ENCODE assay signal across 1 cellular context in the genomic region with DNA sequence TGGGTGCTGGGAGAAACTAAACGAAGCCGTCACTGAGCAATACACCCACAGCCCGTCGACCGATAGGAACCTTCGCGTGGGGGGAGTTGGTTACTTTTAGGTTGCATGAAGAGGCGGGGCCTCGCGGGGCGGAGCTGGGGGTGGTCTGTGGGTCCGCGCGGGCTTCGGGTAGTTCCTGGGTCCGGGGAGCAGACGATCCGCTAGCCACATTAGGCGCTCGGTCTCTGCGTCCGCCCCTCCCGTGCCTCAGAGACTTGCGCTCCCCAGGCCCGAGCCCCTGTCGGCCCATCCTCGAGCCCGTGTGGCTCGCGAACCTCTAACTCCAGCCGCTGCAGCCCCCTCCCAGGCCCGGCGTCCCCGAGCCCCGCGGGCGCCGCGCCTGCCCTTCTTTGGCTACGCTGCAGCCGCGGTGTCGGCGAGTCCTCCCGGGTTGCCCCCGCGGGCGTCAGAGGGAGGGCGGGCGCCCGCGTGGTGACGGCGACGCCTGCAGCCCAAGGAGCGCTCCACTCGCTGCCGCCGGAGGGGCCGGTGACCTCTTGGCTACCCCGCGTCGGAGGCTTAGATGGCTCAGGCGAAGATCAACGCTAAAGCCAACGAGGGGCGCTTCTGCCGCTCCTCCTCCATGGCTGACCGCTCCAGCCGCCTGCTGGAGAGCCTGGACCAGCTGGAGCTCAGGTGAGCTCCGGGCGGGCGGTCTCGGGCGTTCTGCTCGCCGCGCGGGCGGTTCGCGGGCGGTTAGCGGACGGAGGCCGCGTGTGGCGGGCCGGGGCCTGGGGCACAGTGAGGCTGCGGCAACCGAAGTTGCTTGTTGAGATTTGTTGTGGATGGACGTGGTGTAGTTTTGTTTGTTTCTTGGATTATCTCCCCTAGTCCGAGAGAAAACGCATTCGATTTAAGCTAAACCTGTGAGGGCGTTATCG.
TF ChIP-seq lines count a peak whose summit lies in the region.

A gene (plus strand): TSS at position 191 of the 920 bp plus-strand sequence. CDS start 372 bp downstream, at position 563.

TF ChIP-seq in K562, 482 proteins besides CTCF, POLR2A, EP300 and RAD21 (continued from another document and continues in another):
- peak; percentile 24 to 38; a peak in 2 of 4 replicates for TF ChIP-seq SIX5 (IDR thresholded peaks at IDR 0.05; ENCODE audit: borderline replicate concordance in 1 of 2, insufficient read depth in 1 of 2, low read depth in 1 of 2, low read length in 2 of 2)
- TF ChIP-seq, protein P1, sequence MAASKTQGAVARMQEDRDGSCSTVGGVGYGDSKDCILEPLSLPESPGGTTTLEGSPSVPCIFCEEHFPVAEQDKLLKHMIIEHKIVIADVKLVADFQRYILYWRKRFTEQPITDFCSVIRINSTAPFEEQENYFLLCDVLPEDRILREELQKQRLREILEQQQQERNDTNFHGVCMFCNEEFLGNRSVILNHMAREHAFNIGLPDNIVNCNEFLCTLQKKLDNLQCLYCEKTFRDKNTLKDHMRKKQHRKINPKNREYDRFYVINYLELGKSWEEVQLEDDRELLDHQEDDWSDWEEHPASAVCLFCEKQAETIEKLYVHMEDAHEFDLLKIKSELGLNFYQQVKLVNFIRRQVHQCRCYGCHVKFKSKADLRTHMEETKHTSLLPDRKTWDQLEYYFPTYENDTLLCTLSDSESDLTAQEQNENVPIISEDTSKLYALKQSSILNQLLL (CRISPR knock-in tag; IDR thresholded peaks at IDR 0.05; ENCODE audit: borderline replicate concordance) = no peak
- TF ChIP-seq ZNF239 (CRISPR knock-in tag; IDR thresholded peaks at IDR 0.05) = no peak; the same call in 1 of the 2 replicates
- TF ChIP-seq, protein P2, sequence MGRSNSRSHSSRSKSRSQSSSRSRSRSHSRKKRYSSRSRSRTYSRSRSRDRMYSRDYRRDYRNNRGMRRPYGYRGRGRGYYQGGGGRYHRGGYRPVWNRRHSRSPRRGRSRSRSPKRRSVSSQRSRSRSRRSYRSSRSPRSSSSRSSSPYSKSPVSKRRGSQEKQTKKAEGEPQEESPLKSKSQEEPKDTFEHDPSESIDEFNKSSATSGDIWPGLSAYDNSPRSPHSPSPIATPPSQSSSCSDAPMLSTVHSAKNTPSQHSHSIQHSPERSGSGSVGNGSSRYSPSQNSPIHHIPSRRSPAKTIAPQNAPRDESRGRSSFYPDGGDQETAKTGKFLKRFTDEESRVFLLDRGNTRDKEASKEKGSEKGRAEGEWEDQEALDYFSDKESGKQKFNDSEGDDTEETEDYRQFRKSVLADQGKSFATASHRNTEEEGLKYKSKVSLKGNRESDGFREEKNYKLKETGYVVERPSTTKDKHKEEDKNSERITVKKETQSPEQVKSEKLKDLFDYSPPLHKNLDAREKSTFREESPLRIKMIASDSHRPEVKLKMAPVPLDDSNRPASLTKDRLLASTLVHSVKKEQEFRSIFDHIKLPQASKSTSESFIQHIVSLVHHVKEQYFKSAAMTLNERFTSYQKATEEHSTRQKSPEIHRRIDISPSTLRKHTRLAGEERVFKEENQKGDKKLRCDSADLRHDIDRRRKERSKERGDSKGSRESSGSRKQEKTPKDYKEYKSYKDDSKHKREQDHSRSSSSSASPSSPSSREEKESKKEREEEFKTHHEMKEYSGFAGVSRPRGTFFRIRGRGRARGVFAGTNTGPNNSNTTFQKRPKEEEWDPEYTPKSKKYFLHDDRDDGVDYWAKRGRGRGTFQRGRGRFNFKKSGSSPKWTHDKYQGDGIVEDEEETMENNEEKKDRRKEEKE (IDR thresholded peaks at IDR 0.05; ENCODE audit: borderline replicate concordance in 1 of 2, control insufficient read depth in 1 of 2, low read depth in 2 of 2, low read length in 1 of 2) = peak in 1 of 2 experiments; percentile 72; a peak in 1 of 4 replicates
- no peak for TF ChIP-seq SRSF3 (IDR thresholded peaks at IDR 0.05; ENCODE audit: insufficient read depth, low read length)
- peak; percentile 56 for TF ChIP-seq SAP30 (IDR thresholded peaks at IDR 0.05; ENCODE audit: borderline replicate concordance, insufficient read depth, low read depth, low read length, poor library complexity, severe bottlenecking)
- TF ChIP-seq FIP1L1 (IDR thresholded peaks at IDR 0.05; ENCODE audit: low read depth, low read length, poor library complexity, severe bottlenecking) = peak; percentile 93
- no peak for TF ChIP-seq ZNF217 (CRISPR knock-in tag; IDR thresholded peaks at IDR 0.05)
- no peak for TF ChIP-seq ZNF77 (CRISPR knock-in tag; IDR thresholded peaks at IDR 0.05)
- TF ChIP-seq HDAC8 (tag; IDR thresholded peaks at IDR 0.05) = no peak
- no peak for TF ChIP-seq BCL6 (CRISPR knock-in tag; IDR thresholded peaks at IDR 0.05)
- TF ChIP-seq FOXK1 (CRISPR knock-in tag; IDR thresholded peaks at IDR 0.05; ENCODE audit: borderline replicate concordance) = no peak
- TF ChIP-seq HNRNPUL1 (IDR thresholded peaks at IDR 0.05; ENCODE audit: low read length) = no peak
- TF ChIP-seq, protein P3, sequence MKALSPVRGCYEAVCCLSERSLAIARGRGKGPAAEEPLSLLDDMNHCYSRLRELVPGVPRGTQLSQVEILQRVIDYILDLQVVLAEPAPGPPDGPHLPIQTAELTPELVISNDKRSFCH (CRISPR knock-in tag; IDR thresholded peaks at IDR 0.05) = no peak
- TF ChIP-seq, protein P3 (tag; IDR thresholded peaks at IDR 0.05) = peak; percentile 32
- TF ChIP-seq, protein P4, sequence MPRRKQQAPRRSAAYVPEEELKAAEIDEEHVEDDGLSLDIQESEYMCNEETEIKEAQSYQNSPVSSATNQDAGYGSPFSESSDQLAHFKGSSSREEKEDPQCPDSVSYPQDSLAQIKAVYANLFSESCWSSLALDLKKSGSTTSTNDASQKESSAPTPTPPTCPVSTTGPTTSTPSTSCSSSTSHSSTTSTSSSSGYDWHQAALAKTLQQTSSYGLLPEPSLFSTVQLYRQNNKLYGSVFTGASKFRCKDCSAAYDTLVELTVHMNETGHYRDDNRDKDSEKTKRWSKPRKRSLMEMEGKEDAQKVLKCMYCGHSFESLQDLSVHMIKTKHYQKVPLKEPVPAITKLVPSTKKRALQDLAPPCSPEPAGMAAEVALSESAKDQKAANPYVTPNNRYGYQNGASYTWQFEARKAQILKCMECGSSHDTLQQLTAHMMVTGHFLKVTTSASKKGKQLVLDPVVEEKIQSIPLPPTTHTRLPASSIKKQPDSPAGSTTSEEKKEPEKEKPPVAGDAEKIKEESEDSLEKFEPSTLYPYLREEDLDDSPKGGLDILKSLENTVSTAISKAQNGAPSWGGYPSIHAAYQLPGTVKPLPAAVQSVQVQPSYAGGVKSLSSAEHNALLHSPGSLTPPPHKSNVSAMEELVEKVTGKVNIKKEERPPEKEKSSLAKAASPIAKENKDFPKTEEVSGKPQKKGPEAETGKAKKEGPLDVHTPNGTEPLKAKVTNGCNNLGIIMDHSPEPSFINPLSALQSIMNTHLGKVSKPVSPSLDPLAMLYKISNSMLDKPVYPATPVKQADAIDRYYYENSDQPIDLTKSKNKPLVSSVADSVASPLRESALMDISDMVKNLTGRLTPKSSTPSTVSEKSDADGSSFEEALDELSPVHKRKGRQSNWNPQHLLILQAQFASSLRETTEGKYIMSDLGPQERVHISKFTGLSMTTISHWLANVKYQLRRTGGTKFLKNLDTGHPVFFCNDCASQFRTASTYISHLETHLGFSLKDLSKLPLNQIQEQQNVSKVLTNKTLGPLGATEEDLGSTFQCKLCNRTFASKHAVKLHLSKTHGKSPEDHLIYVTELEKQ (CRISPR knock-in tag; IDR thresholded peaks at IDR 0.05) = no peak
- no peak for TF ChIP-seq ZNF3 (CRISPR knock-in tag; IDR thresholded peaks at IDR 0.05)
- no peak for TF ChIP-seq ELF4 (CRISPR knock-in tag; IDR thresholded peaks at IDR 0.05)
- TF ChIP-seq ZFP30 (CRISPR knock-in tag; IDR thresholded peaks at IDR 0.05; ENCODE audit: borderline replicate concordance) = no peak
- TF ChIP-seq, protein P5, sequence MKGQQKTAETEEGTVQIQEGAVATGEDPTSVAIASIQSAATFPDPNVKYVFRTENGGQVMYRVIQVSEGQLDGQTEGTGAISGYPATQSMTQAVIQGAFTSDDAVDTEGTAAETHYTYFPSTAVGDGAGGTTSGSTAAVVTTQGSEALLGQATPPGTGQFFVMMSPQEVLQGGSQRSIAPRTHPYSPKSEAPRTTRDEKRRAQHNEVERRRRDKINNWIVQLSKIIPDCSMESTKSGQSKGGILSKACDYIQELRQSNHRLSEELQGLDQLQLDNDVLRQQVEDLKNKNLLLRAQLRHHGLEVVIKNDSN (CRISPR knock-in tag; IDR thresholded peaks at IDR 0.05) = no peak
- TF ChIP-seq, protein P6, sequence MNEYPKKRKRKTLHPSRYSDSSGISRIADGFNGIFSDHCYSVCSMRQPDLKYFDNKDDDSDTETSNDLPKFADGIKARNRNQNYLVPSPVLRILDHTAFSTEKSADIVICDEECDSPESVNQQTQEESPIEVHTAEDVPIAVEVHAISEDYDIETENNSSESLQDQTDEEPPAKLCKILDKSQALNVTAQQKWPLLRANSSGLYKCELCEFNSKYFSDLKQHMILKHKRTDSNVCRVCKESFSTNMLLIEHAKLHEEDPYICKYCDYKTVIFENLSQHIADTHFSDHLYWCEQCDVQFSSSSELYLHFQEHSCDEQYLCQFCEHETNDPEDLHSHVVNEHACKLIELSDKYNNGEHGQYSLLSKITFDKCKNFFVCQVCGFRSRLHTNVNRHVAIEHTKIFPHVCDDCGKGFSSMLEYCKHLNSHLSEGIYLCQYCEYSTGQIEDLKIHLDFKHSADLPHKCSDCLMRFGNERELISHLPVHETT (CRISPR knock-in tag; conservative IDR thresholded peaks at IDR 0.05 in 1 of 2, IDR thresholded peaks at IDR 0.05 in 1 of 2) = peak in 1 of 2 experiments; percentile 55; a peak in 1 of 4 replicates
- no peak for TF ChIP-seq MEF2D (tag; conservative IDR thresholded peaks at IDR 0.05; ENCODE audit: low read depth)
- peak; percentile 55; the same call in 1 of the 2 replicates for TF ChIP-seq HNRNPL (IDR thresholded peaks at IDR 0.05; ENCODE audit: low read depth, low read length)
- TF ChIP-seq CCAR2 (IDR thresholded peaks at IDR 0.05; ENCODE audit: low read depth, low read length) = no peak
- no peak for TF ChIP-seq ZC3H11A (IDR thresholded peaks at IDR 0.05; ENCODE audit: low read depth, low read length)
- TF ChIP-seq, protein P7, sequence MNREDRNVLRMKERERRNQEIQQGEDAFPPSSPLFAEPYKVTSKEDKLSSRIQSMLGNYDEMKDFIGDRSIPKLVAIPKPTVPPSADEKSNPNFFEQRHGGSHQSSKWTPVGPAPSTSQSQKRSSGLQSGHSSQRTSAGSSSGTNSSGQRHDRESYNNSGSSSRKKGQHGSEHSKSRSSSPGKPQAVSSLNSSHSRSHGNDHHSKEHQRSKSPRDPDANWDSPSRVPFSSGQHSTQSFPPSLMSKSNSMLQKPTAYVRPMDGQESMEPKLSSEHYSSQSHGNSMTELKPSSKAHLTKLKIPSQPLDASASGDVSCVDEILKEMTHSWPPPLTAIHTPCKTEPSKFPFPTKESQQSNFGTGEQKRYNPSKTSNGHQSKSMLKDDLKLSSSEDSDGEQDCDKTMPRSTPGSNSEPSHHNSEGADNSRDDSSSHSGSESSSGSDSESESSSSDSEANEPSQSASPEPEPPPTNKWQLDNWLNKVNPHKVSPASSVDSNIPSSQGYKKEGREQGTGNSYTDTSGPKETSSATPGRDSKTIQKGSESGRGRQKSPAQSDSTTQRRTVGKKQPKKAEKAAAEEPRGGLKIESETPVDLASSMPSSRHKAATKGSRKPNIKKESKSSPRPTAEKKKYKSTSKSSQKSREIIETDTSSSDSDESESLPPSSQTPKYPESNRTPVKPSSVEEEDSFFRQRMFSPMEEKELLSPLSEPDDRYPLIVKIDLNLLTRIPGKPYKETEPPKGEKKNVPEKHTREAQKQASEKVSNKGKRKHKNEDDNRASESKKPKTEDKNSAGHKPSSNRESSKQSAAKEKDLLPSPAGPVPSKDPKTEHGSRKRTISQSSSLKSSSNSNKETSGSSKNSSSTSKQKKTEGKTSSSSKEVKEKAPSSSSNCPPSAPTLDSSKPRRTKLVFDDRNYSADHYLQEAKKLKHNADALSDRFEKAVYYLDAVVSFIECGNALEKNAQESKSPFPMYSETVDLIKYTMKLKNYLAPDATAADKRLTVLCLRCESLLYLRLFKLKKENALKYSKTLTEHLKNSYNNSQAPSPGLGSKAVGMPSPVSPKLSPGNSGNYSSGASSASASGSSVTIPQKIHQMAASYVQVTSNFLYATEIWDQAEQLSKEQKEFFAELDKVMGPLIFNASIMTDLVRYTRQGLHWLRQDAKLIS (CRISPR knock-in tag; IDR thresholded peaks at IDR 0.05) = no peak
- TF ChIP-seq, protein P8, sequence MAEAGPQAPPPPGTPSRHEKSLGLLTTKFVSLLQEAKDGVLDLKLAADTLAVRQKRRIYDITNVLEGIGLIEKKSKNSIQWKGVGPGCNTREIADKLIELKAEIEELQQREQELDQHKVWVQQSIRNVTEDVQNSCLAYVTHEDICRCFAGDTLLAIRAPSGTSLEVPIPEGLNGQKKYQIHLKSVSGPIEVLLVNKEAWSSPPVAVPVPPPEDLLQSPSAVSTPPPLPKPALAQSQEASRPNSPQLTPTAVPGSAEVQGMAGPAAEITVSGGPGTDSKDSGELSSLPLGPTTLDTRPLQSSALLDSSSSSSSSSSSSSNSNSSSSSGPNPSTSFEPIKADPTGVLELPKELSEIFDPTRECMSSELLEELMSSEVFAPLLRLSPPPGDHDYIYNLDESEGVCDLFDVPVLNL (CRISPR knock-in tag; IDR thresholded peaks at IDR 0.05; ENCODE audit: low read depth) = no peak
- TF ChIP-seq SAFB (IDR thresholded peaks at IDR 0.05; ENCODE audit: borderline replicate concordance, low read depth, low read length) = peak; percentile 64; the same call in 1 of the 2 replicates
- TF ChIP-seq, protein P9, sequence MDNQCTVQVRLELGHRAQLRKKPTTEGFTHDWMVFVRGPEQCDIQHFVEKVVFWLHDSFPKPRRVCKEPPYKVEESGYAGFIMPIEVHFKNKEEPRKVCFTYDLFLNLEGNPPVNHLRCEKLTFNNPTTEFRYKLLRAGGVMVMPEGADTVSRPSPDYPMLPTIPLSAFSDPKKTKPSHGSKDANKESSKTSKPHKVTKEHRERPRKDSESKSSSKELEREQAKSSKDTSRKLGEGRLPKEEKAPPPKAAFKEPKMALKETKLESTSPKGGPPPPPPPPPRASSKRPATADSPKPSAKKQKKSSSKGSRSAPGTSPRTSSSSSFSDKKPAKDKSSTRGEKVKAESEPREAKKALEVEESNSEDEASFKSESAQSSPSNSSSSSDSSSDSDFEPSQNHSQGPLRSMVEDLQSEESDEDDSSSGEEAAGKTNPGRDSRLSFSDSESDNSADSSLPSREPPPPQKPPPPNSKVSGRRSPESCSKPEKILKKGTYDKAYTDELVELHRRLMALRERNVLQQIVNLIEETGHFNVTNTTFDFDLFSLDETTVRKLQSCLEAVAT (IDR thresholded peaks at IDR 0.05) = peak; percentile 36 to 66
- TF ChIP-seq SUPT5H (IDR thresholded peaks at IDR 0.05) = peak; percentile 93
- TF ChIP-seq MTF1 (CRISPR knock-in tag; IDR thresholded peaks at IDR 0.05; ENCODE audit: borderline replicate concordance) = no peak
- TF ChIP-seq, protein P10, sequence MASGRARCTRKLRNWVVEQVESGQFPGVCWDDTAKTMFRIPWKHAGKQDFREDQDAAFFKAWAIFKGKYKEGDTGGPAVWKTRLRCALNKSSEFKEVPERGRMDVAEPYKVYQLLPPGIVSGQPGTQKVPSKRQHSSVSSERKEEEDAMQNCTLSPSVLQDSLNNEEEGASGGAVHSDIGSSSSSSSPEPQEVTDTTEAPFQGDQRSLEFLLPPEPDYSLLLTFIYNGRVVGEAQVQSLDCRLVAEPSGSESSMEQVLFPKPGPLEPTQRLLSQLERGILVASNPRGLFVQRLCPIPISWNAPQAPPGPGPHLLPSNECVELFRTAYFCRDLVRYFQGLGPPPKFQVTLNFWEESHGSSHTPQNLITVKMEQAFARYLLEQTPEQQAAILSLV (tag; IDR thresholded peaks at IDR 0.05) = no peak
- TF ChIP-seq ZNF436 (CRISPR knock-in tag; IDR thresholded peaks at IDR 0.05) = no peak
- TF ChIP-seq ZNF644 (tag; IDR thresholded peaks at IDR 0.05; ENCODE audit: low read depth) = no peak; the same call in 1 of the 2 replicates
